Comparison of ENCODE assay signal across 8 cellular contexts in genomic region chr14:22588419-22589095, GRCh38. TPM values are rescaled to one million over a fixed set of nuclear protein-coding genes. Genes with fewer than 3 reads are reported as not detected.
A peak's percentile ranks its signal among the peaks of the same experiment; 100 is the strongest.
DNase-seq lines count a peak whose midpoint lies in the region; ATAC-seq and TF ChIP-seq lines count a peak whose summit lies in the region.

No MANE protein-coding gene starts in this region.

- 7% methylated on average over 17 of the region's 17 CpGs for WGBS in smooth muscle cell (ENCODE audit: low lambda C conversion rate)

- H3K27me3 Mint-ChIP-seq in T-helper 17 cell = no peaks in the 10 kb centered on the region

- peak overlapping the region; percentile 98 for H3K27ac Mint-ChIP-seq in T-helper 17 cell

- H4K20me1 ChIP-seq in smooth muscle cell (ENCODE audit: low read depth) = peaks cover 23% of the 10 kb centered on the region

- H3K4me1 ChIP-seq in foreskin keratinocyte (no peaks in the 10 kb centered on the region), smooth muscle cell (ENCODE audit: low read depth) (peaks cover 11% of the 10 kb centered on the region)

- peak overlapping the region; percentile 49 for H2AFZ ChIP-seq in smooth muscle cell (ENCODE audit: low read depth)

- peak overlapping the region; percentile 94 for H3K4me3 Mint-ChIP-seq in T-helper 17 cell

- no peaks in the 10 kb centered on the region for H3K36me3 ChIP-seq in smooth muscle cell (ENCODE audit: low read depth)

- H3K36me3 Mint-ChIP-seq in T-helper 17 cell (ENCODE audit: low read depth) = peaks cover 4% of the 10 kb centered on the region

- TF ChIP-seq CTCF in foreskin keratinocyte (conservative IDR thresholded peaks at IDR 0.05) (no peak), smooth muscle cell (IDR thresholded peaks at IDR 0.05; ENCODE audit: borderline replicate concordance, insufficient read depth, poor library complexity, severe bottlenecking) (no peak)

- peak overlapping the region; percentile 88 for H3K9ac ChIP-seq in smooth muscle cell (ENCODE audit: low read depth)

- peaks cover 54% of the 10 kb centered on the region for H3K4me1 Mint-ChIP-seq in T-helper 17 cell

- DNase-seq in T-helper 17 cell (no peak), foreskin keratinocyte (no peak), smooth muscle cell (lab: John Stamatoyannopoulos, UW; ENCODE audit: unreplicated experiment) (no peak), NCI-H446 treated with DMSO at 0.1 percent for 48 hours (lab: John Stamatoyannopoulos, UW) (no peak)

- peak; percentile 7 for ATAC-seq in GM21717 (IDR thresholded peaks at IDR 0.05; ENCODE audit: unreplicated experiment)
- no peak for ATAC-seq in T-helper 17 cell
- ATAC-seq in foreskin keratinocyte = no peak
- ATAC-seq in HG03045 (IDR thresholded peaks at IDR 0.05; ENCODE audit: unreplicated experiment) = no peak
- ATAC-seq in HG02981 (IDR thresholded peaks at IDR 0.05; ENCODE audit: unreplicated experiment) = no peak
- no peak for ATAC-seq in GM21390 (IDR thresholded peaks at IDR 0.05; ENCODE audit: unreplicated experiment)

- peaks cover 54% of the 10 kb centered on the region for H3K79me2 ChIP-seq in smooth muscle cell (ENCODE audit: low read depth)

- H3K4me3 ChIP-seq in smooth muscle cell = peak overlapping the region; percentile 63

- peak overlapping the region; percentile 98 for H3K4me2 ChIP-seq in smooth muscle cell

- H3K27ac ChIP-seq in foreskin keratinocyte (peak overlapping the region; percentile 62), smooth muscle cell (ENCODE audit: low read depth) (peak overlapping the region; percentile 97)

- H3K27me3 ChIP-seq in foreskin keratinocyte (no peaks in the 10 kb centered on the region), smooth muscle cell (ENCODE audit: low read depth) (no peaks in the 10 kb centered on the region)

- no peaks in the 10 kb centered on the region for H3K9me3 ChIP-seq in T-helper 17 cell (ENCODE audit: control insufficient read depth, low read length, poor library complexity, severe bottlenecking)
- no peaks in the 10 kb centered on the region for H3K9me3 ChIP-seq in smooth muscle cell (replicated peaks; ENCODE audit: low read depth)

- H3F3A ChIP-seq in smooth muscle cell (ENCODE audit: low read depth) = no peaks in the 10 kb centered on the region

RNA-seq across cellular contexts. Expression of gene DAD1, which starts 0.5 kb away (rescaled TPM):
- total RNA-seq in T-helper 17 cell (10 to 100 TPM; 95.4 to 96.0 TPM), foreskin keratinocyte (211 and 266 TPM in 2 replicates), smooth muscle cell (473 and 533 TPM in 2 replicates)
- polyA plus RNA-seq in foreskin keratinocyte (303 and 367 TPM in 2 replicates), smooth muscle cell (519 and 571 TPM in 2 replicates)

RNA-seq across cellular contexts. Expression of gene ABHD4, which starts 9.5 kb away (rescaled TPM):
- total RNA-seq in T-helper 17 cell (10 to 100 TPM; 12.3 to 19.0 TPM), foreskin keratinocyte (7.4 and 8.2 TPM in 2 replicates), smooth muscle cell (9.7 and 10.5 TPM in 2 replicates)
- polyA plus RNA-seq in foreskin keratinocyte (12.7 and 12.8 TPM in 2 replicates), smooth muscle cell (13.9 and 24.1 TPM in 2 replicates)

RNA-seq across cellular contexts. Expression of gene OR6J1, which starts 55.6 kb away (rescaled TPM):
- total RNA-seq in T-helper 17 cell = not detected
- total RNA-seq in foreskin keratinocyte = not detected in 2 replicates
- not detected in 2 replicates for polyA plus RNA-seq in foreskin keratinocyte
- 0.13 TPM in 1 of 2 replicates, not detected in the other for total RNA-seq in smooth muscle cell
- not detected in 2 replicates for polyA plus RNA-seq in smooth muscle cell
